In the genomic region with DNA sequence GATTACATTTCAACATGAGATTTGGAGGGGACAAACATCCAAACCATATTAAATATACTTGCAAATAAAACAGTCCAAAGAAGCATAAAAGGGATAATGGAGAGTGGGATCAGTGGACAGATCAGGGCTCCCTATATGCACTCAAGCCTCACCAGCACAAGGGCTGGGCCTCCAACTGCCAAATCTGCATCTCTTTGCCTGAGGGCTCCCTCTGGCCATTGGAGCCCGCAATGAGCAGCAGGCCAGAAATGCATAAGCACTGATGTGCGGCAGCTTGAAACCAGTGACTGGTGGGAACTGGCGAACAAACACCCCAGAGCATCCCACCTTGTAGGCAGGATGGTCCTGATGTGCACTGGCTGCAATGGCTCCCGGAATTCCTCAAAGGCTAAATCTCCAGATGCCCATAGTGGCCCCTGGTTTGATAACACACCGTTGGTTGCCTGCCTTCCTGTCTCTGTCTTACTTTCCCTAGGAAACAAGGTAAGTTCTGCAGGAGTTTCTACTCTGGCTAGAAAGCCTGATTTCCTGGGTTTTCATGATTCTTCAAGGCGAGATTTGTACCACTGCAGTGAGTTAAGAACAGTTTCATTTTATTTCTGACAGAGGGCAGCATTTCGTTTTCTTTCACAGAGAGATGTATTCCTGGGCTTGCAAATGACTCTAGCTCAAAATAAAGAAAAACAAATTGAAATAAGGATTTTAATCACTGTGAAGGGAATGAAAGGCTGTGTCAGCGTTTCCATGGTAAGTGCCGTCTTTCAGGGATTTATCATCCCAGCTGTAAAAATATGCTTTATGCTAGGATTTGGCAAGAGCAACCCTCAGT, we compare ENCODE assay signal across 9 cellular contexts. TPM values are rescaled to one million over a fixed set of nuclear protein-coding genes. Genes with fewer than 3 reads are reported as not detected.
DNase-seq lines count a peak whose midpoint lies in the region; TF ChIP-seq lines count a peak whose summit lies in the region.
"Had no signal": no experiment of that assay in that cellular context is flagged by ENCODE, and none has a peak within 500 bp of the region (broad histone marks: within the 10 kb centered on the region; RNA-seq: fewer than 3 reads in every experiment).

No MANE protein-coding gene starts in this region.

- H3K9me3 ChIP-seq in OCI-LY1 (ENCODE audit: low read length) = no peaks in the 10 kb centered on the region

- no peaks in the 10 kb centered on the region for H3K79me2 ChIP-seq in OCI-LY1 (ENCODE audit: insufficient read depth, low read length)

- no peaks in the 10 kb centered on the region for H3K27me3 ChIP-seq in OCI-LY1 (ENCODE audit: insufficient read depth, low read length)
- H3K27me3 ChIP-seq: BLaER1 had no signal

- no peaks in the 10 kb centered on the region for H3K36me3 ChIP-seq in OCI-LY1 (ENCODE audit: insufficient read depth, low read length)
- H3K36me3 ChIP-seq: BLaER1 had no signal

- no peak overlapping the region for H3K4me3 ChIP-seq in OCI-LY1 (ENCODE audit: low read depth, low read length, poor library complexity, severe bottlenecking)
- H3K4me3 ChIP-seq: BLaER1 had no signal

- peak; percentile 2 for DNase-seq in DMS79 treated with DMSO at 0.1 percent for 48 hours (lab: John Stamatoyannopoulos, UW)
- DNase-seq in DMS79 (lab: John Stamatoyannopoulos, UW) = no peak
- DNase-seq in cerebellar cortex (ENCODE audit: low spot score) = peak; percentile 90
- peak; percentile 84 to 85 for DNase-seq in lung microvascular endothelial cell (ENCODE audit: low read depth in 2 of 2)
- DNase-seq in NCI-H187 (lab: John Stamatoyannopoulos, UW) = no peak
- DNase-seq in HuH-7 (ENCODE audit: low spot score) = no peak
- DNase-seq in activated CD4-positive, alpha-beta T cell treated with anti-CD3 and anti-CD28 coated beads for 1 hour = no peak

- H3F3A ChIP-seq in OCI-LY1 (ENCODE audit: insufficient read depth, low read length) = no peaks in the 10 kb centered on the region

- peak; percentile 33; the same call in 1 of the 2 replicates for TF ChIP-seq CTCF in OCI-LY1 (IDR thresholded peaks at IDR 0.05; ENCODE audit: low read length)

- H3K27ac ChIP-seq in OCI-LY1 (ENCODE audit: low read depth, low read length, poor library complexity, severe bottlenecking) = no peak overlapping the region
- H3K27ac ChIP-seq: BLaER1 had no signal

- H4K20me1 ChIP-seq in OCI-LY1 (ENCODE audit: insufficient read depth, low read length) = no peaks in the 10 kb centered on the region
- H4K20me1 ChIP-seq: BLaER1 had no signal

- H3K9me2 ChIP-seq in OCI-LY1 (ENCODE audit: low read depth, low read length) = no peaks in the 10 kb centered on the region

- no peak overlapping the region for H2AFZ ChIP-seq in OCI-LY1 (ENCODE audit: low read length)

- no peaks in the 10 kb centered on the region for H3K4me1 ChIP-seq in OCI-LY1 (ENCODE audit: insufficient read depth, low read length, severe bottlenecking)

- H3K9ac ChIP-seq in OCI-LY1 (ENCODE audit: low read length) = no peak overlapping the region
- H3K9ac ChIP-seq: BLaER1 had no signal

- no peak overlapping the region for H3K4me2 ChIP-seq in OCI-LY1 (ENCODE audit: low read length)
- H3K4me2 ChIP-seq: BLaER1 had no signal

RNA-seq across cellular contexts. Expression of gene POMGNT2, which starts 56.0 kb away (rescaled TPM):
- 3.3 and 3.8 TPM in 2 replicates for total RNA-seq in lung microvascular endothelial cell

Comparison
In these comparisons a context has a peak if more than half of its experiments do, and no peak if none do; other contexts are left out.
1. DNase-seq: peak in DMS79 treated with DMSO at 0.1 percent for 48 hours (single experiment), cerebellar cortex (single experiment) and lung microvascular endothelial cell (2 of 2); none in DMS79 (single experiment), NCI-H187 (0 of 2), HuH-7 (single experiment) and activated CD4-positive, alpha-beta T cell treated with anti-CD3 and anti-CD28 coated beads for 1 hour (single experiment).